Comparison of ENCODE assay signal across 1 cellular context in the genomic region with DNA sequence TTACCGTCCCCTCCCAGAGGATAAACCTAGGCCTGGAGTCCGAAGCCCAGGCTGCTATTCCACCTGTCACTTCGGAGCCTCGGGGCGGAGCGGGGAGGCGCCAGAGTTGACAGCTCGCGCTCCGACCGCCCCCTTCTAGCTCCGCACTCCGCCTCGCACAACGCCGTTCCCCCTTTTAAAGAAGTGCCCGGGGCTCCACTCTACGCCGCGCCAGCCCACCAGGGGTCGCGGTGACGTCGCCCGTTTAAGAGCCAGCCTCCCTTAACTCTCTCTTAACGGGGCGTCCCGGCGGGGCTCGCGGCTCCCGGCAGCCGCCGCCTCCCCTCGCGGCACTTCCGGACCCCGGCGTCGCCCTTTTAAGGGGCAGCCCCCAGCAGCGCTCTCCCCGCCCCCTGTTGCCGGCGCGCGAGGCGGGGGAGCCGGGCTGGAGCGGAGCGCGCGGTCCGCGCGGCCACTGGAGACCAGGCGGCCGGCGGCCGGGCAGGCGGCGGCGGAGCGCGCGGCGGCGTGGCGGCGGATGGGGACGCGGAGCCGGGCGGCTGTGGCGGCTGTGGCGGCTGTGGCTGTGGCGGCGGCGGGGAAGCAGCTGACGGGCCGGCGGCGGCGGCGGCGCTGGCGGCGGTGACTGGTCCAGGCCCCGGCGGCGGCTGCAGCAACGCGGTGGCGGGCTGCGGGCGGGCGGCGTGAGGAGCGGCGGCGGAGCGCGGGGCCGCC.
TF ChIP-seq lines count a peak whose summit lies in the region.

INAFM2 (plus strand) TSS at position 454 of the 714 bp plus-strand sequence. CDS start 364 bp downstream, outside the sequence.

TF ChIP-seq in HepG2, 621 proteins besides CTCF, POLR2A, EP300 and RAD21 (continued from another document and continues in another):
- TF ChIP-seq ZNF609 (CRISPR knock-in tag; IDR thresholded peaks at IDR 0.05; ENCODE audit: borderline replicate concordance) (no peak), HINFP (CRISPR knock-in tag; IDR thresholded peaks at IDR 0.05; ENCODE audit: low read depth) (0 out of 2 replicates have a peak, but pooled peaks have one; percentile 76), ZNF569 (CRISPR knock-in tag; IDR thresholded peaks at IDR 0.05; ENCODE audit: borderline replicate concordance) (no peak), ZBTB26 (CRISPR knock-in tag; IDR thresholded peaks at IDR 0.05; ENCODE audit: borderline replicate concordance) (0 out of 2 replicates have a peak, but pooled peaks have one; percentile 33), ZFP36L1 (CRISPR knock-in tag; IDR thresholded peaks at IDR 0.05) (0 out of 2 replicates have a peak, but pooled peaks have one; percentile 50), ZFP37 (CRISPR knock-in tag; IDR thresholded peaks at IDR 0.05; ENCODE audit: borderline replicate concordance) (0 out of 2 replicates have a peak, but pooled peaks have one; percentile 70), ZNF503 (CRISPR knock-in tag; IDR thresholded peaks at IDR 0.05) (peak; percentile 70; the same call in 1 of the 2 replicates), FOXM1 (CRISPR knock-in tag; IDR thresholded peaks at IDR 0.05) (no peak), ZNF607 (CRISPR knock-in tag; IDR thresholded peaks at IDR 0.05; ENCODE audit: borderline replicate concordance) (no peak), AHR (CRISPR knock-in tag; IDR thresholded peaks at IDR 0.05) (no peak), ZBTB44 (CRISPR knock-in tag; IDR thresholded peaks at IDR 0.05) (no peak), SKIL (CRISPR knock-in tag; IDR thresholded peaks at IDR 0.05; ENCODE audit: borderline replicate concordance) (no peak), MZF1 (CRISPR knock-in tag; IDR thresholded peaks at IDR 0.05; ENCODE audit: borderline replicate concordance) (no peak), ZNF142 (CRISPR knock-in tag; IDR thresholded peaks at IDR 0.05) (peak; percentile 78), ZNF678 (CRISPR knock-in tag; IDR thresholded peaks at IDR 0.05) (no peak), KLF13 (CRISPR knock-in tag; IDR thresholded peaks at IDR 0.05) (no peak), NR2F2 (IDR thresholded peaks at IDR 0.05; ENCODE audit: borderline replicate concordance, low read depth) (no peak), MAX (IDR thresholded peaks at IDR 0.05) (peak; percentile 94), SRSF4 (IDR thresholded peaks at IDR 0.05; ENCODE audit: low read depth, low read length, poor library complexity, severe bottlenecking) (no peak)
- TF ChIP-seq, protein P1, sequence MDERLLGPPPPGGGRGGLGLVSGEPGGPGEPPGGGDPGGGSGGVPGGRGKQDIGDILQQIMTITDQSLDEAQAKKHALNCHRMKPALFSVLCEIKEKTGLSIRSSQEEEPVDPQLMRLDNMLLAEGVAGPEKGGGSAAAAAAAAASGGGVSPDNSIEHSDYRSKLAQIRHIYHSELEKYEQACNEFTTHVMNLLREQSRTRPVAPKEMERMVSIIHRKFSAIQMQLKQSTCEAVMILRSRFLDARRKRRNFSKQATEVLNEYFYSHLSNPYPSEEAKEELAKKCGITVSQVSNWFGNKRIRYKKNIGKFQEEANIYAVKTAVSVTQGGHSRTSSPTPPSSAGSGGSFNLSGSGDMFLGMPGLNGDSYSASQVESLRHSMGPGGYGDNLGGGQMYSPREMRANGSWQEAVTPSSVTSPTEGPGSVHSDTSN (CRISPR knock-in tag; IDR thresholded peaks at IDR 0.05) = no peak
- TF ChIP-seq, protein P2, sequence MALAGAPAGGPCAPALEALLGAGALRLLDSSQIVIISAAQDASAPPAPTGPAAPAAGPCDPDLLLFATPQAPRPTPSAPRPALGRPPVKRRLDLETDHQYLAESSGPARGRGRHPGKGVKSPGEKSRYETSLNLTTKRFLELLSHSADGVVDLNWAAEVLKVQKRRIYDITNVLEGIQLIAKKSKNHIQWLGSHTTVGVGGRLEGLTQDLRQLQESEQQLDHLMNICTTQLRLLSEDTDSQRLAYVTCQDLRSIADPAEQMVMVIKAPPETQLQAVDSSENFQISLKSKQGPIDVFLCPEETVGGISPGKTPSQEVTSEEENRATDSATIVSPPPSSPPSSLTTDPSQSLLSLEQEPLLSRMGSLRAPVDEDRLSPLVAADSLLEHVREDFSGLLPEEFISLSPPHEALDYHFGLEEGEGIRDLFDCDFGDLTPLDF (CRISPR knock-in tag; IDR thresholded peaks at IDR 0.05) = no peak
- TF ChIP-seq, protein P3, sequence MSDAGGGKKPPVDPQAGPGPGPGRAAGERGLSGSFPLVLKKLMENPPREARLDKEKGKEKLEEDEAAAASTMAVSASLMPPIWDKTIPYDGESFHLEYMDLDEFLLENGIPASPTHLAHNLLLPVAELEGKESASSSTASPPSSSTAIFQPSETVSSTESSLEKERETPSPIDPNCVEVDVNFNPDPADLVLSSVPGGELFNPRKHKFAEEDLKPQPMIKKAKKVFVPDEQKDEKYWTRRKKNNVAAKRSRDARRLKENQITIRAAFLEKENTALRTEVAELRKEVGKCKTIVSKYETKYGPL (CRISPR knock-in tag; IDR thresholded peaks at IDR 0.05) = no peak
